Comparison of ENCODE assay signal across 19 cellular contexts in the genomic region with DNA sequence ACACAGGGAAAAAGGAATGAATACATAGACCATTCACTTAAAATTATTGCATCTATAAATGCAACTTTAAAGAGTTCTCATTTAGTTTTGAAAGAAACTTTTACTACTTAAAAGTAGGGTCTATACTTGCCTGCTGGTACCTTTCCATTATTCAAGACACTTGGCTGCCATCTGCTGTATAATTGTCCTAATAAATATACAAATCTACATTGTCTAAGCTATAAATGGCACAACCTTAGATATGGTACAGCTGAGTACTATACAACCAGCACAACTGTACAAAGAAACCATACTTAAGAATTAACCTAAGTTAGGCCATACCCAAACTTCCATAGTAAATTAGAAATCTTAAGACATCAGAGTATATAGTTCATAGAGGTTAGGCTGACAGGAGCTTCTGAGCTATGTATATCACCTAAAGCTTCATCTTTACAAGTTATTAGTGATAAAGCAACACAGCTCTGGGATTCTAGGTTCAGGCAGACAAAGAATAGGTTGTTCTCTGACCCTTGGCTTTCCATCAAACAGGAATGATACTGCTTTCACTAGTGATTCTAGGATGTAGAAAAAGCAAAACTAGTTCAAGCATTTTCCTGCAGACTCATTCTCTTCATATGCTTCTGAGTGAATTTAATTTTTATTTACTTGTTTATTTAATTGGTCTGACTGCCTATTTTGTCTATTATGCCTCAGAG. TPM values are rescaled to one million over a fixed set of nuclear protein-coding genes. Genes with fewer than 3 reads are reported as not detected.
DNase-seq lines count a peak whose midpoint lies in the region; ATAC-seq and TF ChIP-seq lines count a peak whose summit lies in the region.
"Had no signal": no experiment of that assay in that cellular context is flagged by ENCODE, and none has a peak within 500 bp of the region (broad histone marks: within the 10 kb centered on the region; RNA-seq: fewer than 3 reads in every experiment).

No MANE protein-coding gene starts in this region.

- H3K36me3 ChIP-seq in body of pancreas (replicated peaks in 1 of 2; ENCODE audit: insufficient read depth in 1 of 2, low read depth in 2 of 2) = no peaks in the 10 kb centered on the region
- H3K36me3 ChIP-seq: BLaER1 had no signal

- TF ChIP-seq POLR2A in body of pancreas (IDR thresholded peaks at IDR 0.05) = no peak

- H3K4me3 ChIP-seq in body of pancreas = no peak overlapping the region
- H3K4me3 ChIP-seq: BLaER1, SJCRH30 had no signal

- no peak for DNase-seq in Right ventricle myocardium inferior (ENCODE audit: missing footprints)
- DNase-seq in Right ventricle myocardium superior = no peak
- peak; percentile 25 for DNase-seq in inferior parietal cortex (ENCODE audit: extremely low spot score)
- DNase-seq in superior temporal gyrus (ENCODE audit: extremely low spot score) = peak; percentile 70
- DNase-seq in stimulated activated CD8-positive, alpha-beta memory T cell treated with anti-CD3 and anti-CD28 coated beads, Interleukin-4, amount 100 ng/mL, for 48 hours = no peak
- DNase-seq in body of pancreas = no peak
- DNase-seq: Calu3; CD8-positive, alpha-beta T cell; DMS79; Kasumi-1; NCI-H1417; NCI-H187 treated with DMSO at 0.1 percent for 48 hours; NCI-H226; NCI-H82; RPMI8226; SJCRH30 had no signal

- ATAC-seq in Right ventricle myocardium inferior = peak; percentile 39
- no peak for ATAC-seq in Right ventricle myocardium superior (ENCODE audit: poor library complexity)
- ATAC-seq in HG02884 (IDR thresholded peaks at IDR 0.05; ENCODE audit: unreplicated experiment) = no peak
- no peak for ATAC-seq in body of pancreas
- ATAC-seq: CD8-positive, alpha-beta T cell had no signal

- no peak for TF ChIP-seq CTCF in body of pancreas (IDR thresholded peaks at IDR 0.05)

- intact Hi-C loops in Right ventricle myocardium inferior (cut with DNase I) = no loop called here
- intact Hi-C loops in Right ventricle myocardium superior (cut with DNase I) = no loop called here
- intact Hi-C loops in body of pancreas (cut with DNase I) = no loop called here

- H3K27me3 ChIP-seq in body of pancreas = no peaks in the 10 kb centered on the region
- H3K27me3 ChIP-seq: BLaER1, SJCRH30 had no signal

- no peaks in the 10 kb centered on the region for H3K9me3 ChIP-seq in body of pancreas

- no peaks in the 10 kb centered on the region for H3K4me1 ChIP-seq in body of pancreas
- H3K4me1 ChIP-seq: BLaER1, SJCRH30 had no signal

- H3K27ac ChIP-seq in angular gyrus (ENCODE audit: low read depth, low read length) (peak overlapping the region; percentile 94), body of pancreas (no peak overlapping the region)
- H3K27ac ChIP-seq: BLaER1, SJCRH30 had no signal

RNA-seq across cellular contexts. Expression of a gene that starts 22.1 kb away (rescaled TPM):
- 117 TPM for total RNA-seq in Right ventricle myocardium inferior
- 96.9 TPM for total RNA-seq in Right ventricle myocardium superior
- total RNA-seq in body of pancreas = 10 to 100 TPM; 11.7 to 12.9 TPM

Comparison
In these comparisons a context has a peak if more than half of its experiments do, and no peak if none do; other contexts are left out.
1. DNase-seq: peak in inferior parietal cortex (single experiment) and superior temporal gyrus (single experiment); none in Right ventricle myocardium inferior (single experiment), Right ventricle myocardium superior (single experiment), stimulated activated CD8-positive, alpha-beta memory T cell treated with anti-CD3 and anti-CD28 coated beads, Interleukin-4, amount 100 ng/mL, for 48 hours (single experiment) and body of pancreas (0 of 4).